Comparison of ENCODE assay signal across 39 cellular contexts in genomic region chr5:147286296-147286695, GRCh38. TPM values are rescaled to one million over a fixed set of nuclear protein-coding genes. Genes with fewer than 3 reads are reported as not detected.
"Had no signal": no experiment of that assay in that cellular context is flagged by ENCODE, and none has a peak within 500 bp of the region (broad histone marks: within the 10 kb centered on the region; RNA-seq: fewer than 3 reads in every experiment).

No MANE protein-coding gene starts in this region.

- H3K9me3 ChIP-seq: SJCRH30 had no signal

- H3K27ac ChIP-seq: SJCRH30, SK-N-MC, WERI-Rb-1 had no signal

- H3K27me3 Mint-ChIP-seq: activated CD4-positive, alpha-beta memory T cell treated with anti-CD3 and anti-CD28 coated beads, Interleukin-2, amount 10 ng/mL, durations not matched to agents 7 days and 5 days; activated CD8-positive, alpha-beta memory T cell treated with anti-CD3 and anti-CD28 coated beads, Interleukin-2, amount 10 ng/mL, durations not matched to agents 7 days and 5 days; activated naive CD8-positive, alpha-beta T cell treated with anti-CD3 and anti-CD28 coated beads for 36 hours; activated T-helper 17 cell treated with anti-CD3 and anti-CD28 coated beads, Interleukin-2, amount 50 U/mL, for 72 hours had no signal

- H3K4me3 ChIP-seq: SJCRH30, SK-N-MC had no signal

- H3K4me1 ChIP-seq: SJCRH30 had no signal

- H3K4me1 Mint-ChIP-seq: activated CD4-positive, alpha-beta memory T cell treated with anti-CD3 and anti-CD28 coated beads, Interleukin-2, amount 10 ng/mL, durations not matched to agents 7 days and 5 days; activated CD8-positive, alpha-beta memory T cell treated with anti-CD3 and anti-CD28 coated beads, Interleukin-2, amount 10 ng/mL, durations not matched to agents 7 days and 5 days; activated naive CD8-positive, alpha-beta T cell treated with anti-CD3 and anti-CD28 coated beads for 36 hours; activated T-helper 17 cell treated with anti-CD3 and anti-CD28 coated beads, Interleukin-2, amount 50 U/mL, for 72 hours; brain had no signal

- H3K27ac Mint-ChIP-seq: activated CD4-positive, alpha-beta memory T cell treated with anti-CD3 and anti-CD28 coated beads, Interleukin-2, amount 10 ng/mL, durations not matched to agents 7 days and 5 days; activated CD8-positive, alpha-beta memory T cell treated with anti-CD3 and anti-CD28 coated beads, Interleukin-2, amount 10 ng/mL, durations not matched to agents 7 days and 5 days; activated naive CD8-positive, alpha-beta T cell treated with anti-CD3 and anti-CD28 coated beads for 36 hours; activated T-cell treated with anti-CD3 and anti-CD28 coated beads, Interleukin-2, amount 50 U/mL, for 72 hours; activated T-helper 17 cell treated with anti-CD3 and anti-CD28 coated beads, Interleukin-2, amount 50 U/mL, for 72 hours; brain had no signal

- DNase-seq: activated CD4-positive, alpha-beta memory T cell treated with anti-CD3 and anti-CD28 coated beads, Interleukin-2, amount 10 ng/mL, durations not matched to agents 7 days and 5 days; activated CD4-positive, alpha-beta T cell treated with anti-CD3 and anti-CD28 coated beads for 1 hour; activated CD4-positive, alpha-beta T cell treated with anti-CD3 and anti-CD28 coated beads for 48 hours; activated CD4-positive, CD25-positive, alpha-beta regulatory T cell; activated CD8-positive, alpha-beta memory T cell treated with anti-CD3 and anti-CD28 coated beads for 24 hours; activated CD8-positive, alpha-beta memory T cell treated with anti-CD3 and anti-CD28 coated beads, Interleukin-2, amount 10 ng/mL, durations not matched to agents 7 days and 5 days; activated CD8-positive, alpha-beta memory T cell treated with anti-CD3 and anti-CD28 coated beads, Interleukin-2, amount 50 U/mL, for 48 hours; activated effector memory CD4-positive, alpha-beta T cell treated with anti-CD3 and anti-CD28 coated beads, Interleukin-2, amount 50 U/mL, for 16 hours; activated naive CD4-positive, alpha-beta T cell; activated naive CD4-positive, alpha-beta T cell treated with anti-CD3 and anti-CD28 coated beads, Interleukin-2, amount 50 U/mL, for 16 hours; activated naive CD8-positive, alpha-beta T cell treated with anti-CD3 and anti-CD28 coated beads for 36 hours; activated T-cell treated with anti-CD3 and anti-CD28 coated beads, Interleukin-2, amount 50 U/mL, for 72 hours; amniotic stem cell; aorta; caudate nucleus; cerebellar nuclear complex; Kasumi-1; KG1; MM.1S; MV-4-11; NCI-H1092; NCI-H1436 treated with DMSO at 0.1 percent for 48 hours; NCI-H1694 treated with DMSO at 0.1 percent for 48 hours; NCI-H2029; NCI-H345; NCI-H510A treated with DMSO at 0.1 percent for 48 hours; NCI-H69; NCI-H82; SHP77; SJCRH30; T1000; WERI-Rb-1 had no signal

- FAIRE-seq: bronchial epithelial cell had no signal

- H3K4me3 Mint-ChIP-seq: activated CD4-positive, alpha-beta memory T cell treated with anti-CD3 and anti-CD28 coated beads, Interleukin-2, amount 10 ng/mL, durations not matched to agents 7 days and 5 days; activated CD8-positive, alpha-beta memory T cell treated with anti-CD3 and anti-CD28 coated beads, Interleukin-2, amount 10 ng/mL, durations not matched to agents 7 days and 5 days; activated naive CD8-positive, alpha-beta T cell treated with anti-CD3 and anti-CD28 coated beads for 36 hours; activated T-cell treated with anti-CD3 and anti-CD28 coated beads, Interleukin-2, amount 50 U/mL, for 72 hours; activated T-helper 17 cell treated with anti-CD3 and anti-CD28 coated beads, Interleukin-2, amount 50 U/mL, for 72 hours; brain had no signal

- H3K27me3 ChIP-seq: SJCRH30 had no signal

- H3K36me3 Mint-ChIP-seq: activated CD8-positive, alpha-beta memory T cell treated with anti-CD3 and anti-CD28 coated beads, Interleukin-2, amount 10 ng/mL, durations not matched to agents 7 days and 5 days; activated naive CD8-positive, alpha-beta T cell treated with anti-CD3 and anti-CD28 coated beads for 36 hours had no signal

- H3K36me3 ChIP-seq: SJCRH30, WERI-Rb-1 had no signal

- ATAC-seq: activated CD8-positive, alpha-beta memory T cell treated with anti-CD3 and anti-CD28 coated beads, Interleukin-2, amount 10 ng/mL, durations not matched to agents 7 days and 5 days; activated T-cell treated with anti-CD3 and anti-CD28 coated beads, Interleukin-2, amount 50 U/mL, for 72 hours; activated T-helper 17 cell treated with anti-CD3 and anti-CD28 coated beads, Interleukin-2, amount 50 U/mL, for 72 hours; Panc1 had no signal

RNA-seq across cellular contexts. Expression of gene STK32A, which starts 51.5 kb away (rescaled TPM):
- total RNA-seq: activated CD4-positive, alpha-beta memory T cell treated with anti-CD3 and anti-CD28 coated beads, Interleukin-2, amount 10 ng/mL, durations not matched to agents 7 days and 5 days; activated CD8-positive, alpha-beta memory T cell treated with anti-CD3 and anti-CD28 coated beads, Interleukin-2, amount 10 ng/mL, durations not matched to agents 7 days and 5 days; activated naive CD8-positive, alpha-beta T cell treated with anti-CD3 and anti-CD28 coated beads for 36 hours; activated T-cell treated with anti-CD3 and anti-CD28 coated beads, Interleukin-2, amount 50 U/mL, for 72 hours; activated T-helper 17 cell treated with anti-CD3 and anti-CD28 coated beads, Interleukin-2, amount 50 U/mL, for 72 hours; T-helper 1 cell treated with Interleukin-12 subunit alpha and Interleukin-12 subunit beta and Interleukin-4 antibody, amounts not matched to agents 30 ng/mL and 1 ng/mL, for 36 hours; T-helper 2 cell treated with Interferon-gamma antibody and Interleukin-4, amounts not matched to agents 100 ng/mL and 5 ng/mL, for 36 hours had no signal
